In the genomic region with DNA sequence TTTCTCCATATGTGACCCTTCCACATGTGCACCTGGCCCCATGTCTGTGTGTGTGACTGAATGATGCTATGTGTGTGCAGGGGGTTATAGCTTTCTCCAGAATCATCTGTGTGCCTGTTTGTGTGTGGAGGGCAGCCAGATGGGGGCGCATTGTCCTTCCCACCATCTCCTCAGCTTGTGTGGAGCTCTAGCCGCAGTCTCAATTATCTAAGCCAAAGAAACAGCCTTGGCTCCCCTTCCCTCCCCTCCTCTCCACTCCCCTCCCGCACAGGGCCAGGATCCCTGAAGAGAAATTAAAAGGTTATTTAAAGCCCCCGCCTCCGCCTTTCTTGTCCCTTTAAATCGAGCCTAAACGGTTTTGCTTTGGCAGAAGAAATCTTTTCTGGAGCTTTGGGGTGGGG, we compare ENCODE assay signal across 7 cellular contexts. TPM values are rescaled to one million over a fixed set of nuclear protein-coding genes. Genes with fewer than 3 reads are reported as not detected.
DNase-seq lines count a peak whose midpoint lies in the region; ATAC-seq, FAIRE-seq and TF ChIP-seq lines count a peak whose summit lies in the region.

No MANE protein-coding gene starts in this region.

- no peak for ATAC-seq in IMR-90 (ENCODE audit: low read depth)

- no peak overlapping the region for H3K18ac ChIP-seq in IMR-90 (ENCODE audit: low read depth, low read length)

- no peak overlapping the region for H4K5ac ChIP-seq in IMR-90 (ENCODE audit: low read depth, low read length)

- H2AK5ac ChIP-seq in IMR-90 (ENCODE audit: low read depth, low read length), result no peak overlapping the region

- no peak overlapping the region for H3K9ac ChIP-seq in IMR-90 (ENCODE audit: low read depth, low read length)

- DNase-seq in EL (peak; percentile 18), IMR-90 (no peak), UCSD-AML1 (lab: John Stamatoyannopoulos, UW; ENCODE audit: unreplicated experiment) (peak; percentile 45), kidney tubule cell (ENCODE audit: low spot score) (peak; percentile 17), nucleus accumbens (lab: John Stamatoyannopoulos, UW) (no peak), GM19239 (ENCODE audit: insufficient read length, low spot score) (no peak), occipital lobe (lab: John Stamatoyannopoulos, UW) (no peak)

- intact Hi-C loops in IMR-90 (cut with micrococcal nuclease), result no loop called here

- no peak for FAIRE-seq in GM19239 (lab: Jason Lieb, UNC)

- no peak overlapping the region for H2BK120ac ChIP-seq in IMR-90 (ENCODE audit: low read depth, low read length)

- BruUV-seq in IMR-90 (replicated peaks; lab: Mats Ljungman, UMichigan), result no TSS peak

- H2BK20ac ChIP-seq in IMR-90 (ENCODE audit: low read depth, low read length), result no peak overlapping the region

- no peaks in the 10 kb centered on the region for H3K9me1 ChIP-seq in IMR-90 (ENCODE audit: insufficient read depth, low read length)

- no peak overlapping the region for H4K8ac ChIP-seq in IMR-90 (ENCODE audit: low read depth in 2 of 2, low read length in 2 of 2)

- H2AK9ac ChIP-seq in IMR-90 (replicated peaks; ENCODE audit: low read depth, low read length, poor library complexity), result no peak overlapping the region

- no peak overlapping the region for H3K27ac ChIP-seq in IMR-90 (ENCODE audit: insufficient read depth, low read length)

- peaks cover 13% of the 10 kb centered on the region; the same call in 1 of the 2 replicates for H4K20me1 ChIP-seq in IMR-90 (ENCODE audit: insufficient read depth, low read length)

- no peaks in the 10 kb centered on the region for H3K4me1 ChIP-seq in IMR-90 (ENCODE audit: control insufficient read depth, insufficient read depth, low read length)

- TF ChIP-seq RAD21 in IMR-90 (IDR thresholded peaks at IDR 0.05; ENCODE audit: low read length), result peak; percentile 22; the same call in 1 of the 2 replicates

- CTCF ChIA-PET in IMR-90 (lab: Yijun Ruan, JAX), result interaction anchor here (1.2 kb wide), 1 partner anchor 33 kb away, joined by 4 read pairs; no protein-coding TSS in a partner anchor

- POLR2A ChIA-PET in IMR-90 (lab: Charles Lee; ENCODE audit: unreplicated experiment), result no interaction called here

- H3K36me3 ChIP-seq in IMR-90 (ENCODE audit: control insufficient read depth, insufficient read depth, low read length), result no peaks in the 10 kb centered on the region

- no peak overlapping the region for H3K4me2 ChIP-seq in IMR-90 (ENCODE audit: low read depth, low read length)

- no peak overlapping the region for H3K4ac ChIP-seq in IMR-90 (ENCODE audit: low read depth, low read length)

- H2BK5ac ChIP-seq in IMR-90 (ENCODE audit: low read depth, low read length, poor library complexity, severe bottlenecking), result no peak overlapping the region

- no peak overlapping the region for H3K4me3 ChIP-seq in IMR-90 (ENCODE audit: insufficient read depth, low read depth, low read length)

- no peak overlapping the region for H3K23ac ChIP-seq in IMR-90 (ENCODE audit: low read depth, low read length)

- no peak overlapping the region for H2AFZ ChIP-seq in IMR-90 (replicated peaks; ENCODE audit: low read length, poor library complexity)

- no peaks in the 10 kb centered on the region for H3K79me1 ChIP-seq in IMR-90 (ENCODE audit: low read depth in 1 of 2, low read length in 2 of 2)

- peak; percentile 26; the same call in 1 of the 2 replicates for TF ChIP-seq CTCF in IMR-90 (conservative IDR thresholded peaks at IDR 0.05; ENCODE audit: low read depth, low read length)

- TF ChIP-seq POLR2A in IMR-90 (IDR thresholded peaks at IDR 0.05; ENCODE audit: low read depth, low read length), result no peak

- H2BK15ac ChIP-seq in IMR-90 (ENCODE audit: low read depth, low read length), result no peak overlapping the region

- in situ Hi-C loops in IMR-90 (cut with MboI; ENCODE audit: low sequenced_read_pairs), result no loop called here

- no peak overlapping the region for H4K91ac ChIP-seq in IMR-90 (ENCODE audit: insufficient read depth, low read depth, low read length)

- peaks cover 95% of the 10 kb centered on the region for H3K27me3 ChIP-seq in IMR-90 (ENCODE audit: control insufficient read depth, insufficient read depth, low read length)

- H3K14ac ChIP-seq in IMR-90 (replicated peaks; ENCODE audit: low read depth, low read length), result no peak overlapping the region

- dilution Hi-C loops in IMR-90 (cut with HindIII; ENCODE audit: low sequenced_read_pairs, unreplicated experiment), result no loop called here

- whole genome bisulfite sequencing in IMR-90 (ENCODE audit: extremely low coverage in 2 of 2, insufficient read length in 1 of 2), 2 experiments, result 0% methylated on average over 1 of the region's 7 CpGs; no CpG with 5 or more reads in 1 of the 2 experiments

- peaks cover 2% of the 10 kb centered on the region; the same call in 1 of the 2 replicates for H3K9me3 ChIP-seq in IMR-90 (ENCODE audit: control insufficient read depth, insufficient read depth, low read length)

- H3K56ac ChIP-seq in IMR-90 (ENCODE audit: extremely low read depth, insufficient read depth, low read length), result no peak overlapping the region

TF ChIP-seq in IMR-90, 13 proteins besides CTCF, POLR2A, EP300 and RAD21:
- TF ChIP-seq MAZ (IDR thresholded peaks at IDR 0.05; ENCODE audit: borderline replicate concordance, low read depth, low read length) (no peak), BHLHE40 (IDR thresholded peaks at IDR 0.05; ENCODE audit: low read depth, low read length) (no peak), RFX5 (IDR thresholded peaks at IDR 0.05; ENCODE audit: low read depth, low read length) (no peak), MXI1 (IDR thresholded peaks at IDR 0.05; ENCODE audit: borderline replicate concordance, low read depth, low read length) (no peak), CEBPB (IDR thresholded peaks at IDR 0.05; ENCODE audit: low read depth, low read length) (no peak), CHD1 (IDR thresholded peaks at IDR 0.05; ENCODE audit: low read depth, low read length) (no peak)

RNA-seq across cellular contexts. Expression of a gene that starts 1.8 kb away (rescaled TPM):
- total RNA-seq in IMR-90 (2012; rRNA removed) (not detected in 2 replicates), occipital lobe (not detected)
- polyA plus RNA-seq in IMR-90 (2012; rRNA removed), result not detected in 2 replicates
- not detected in 2 replicates for polyA plus RNA-seq in IMR-90 (2012; cell fraction: cytosol; rRNA removed)
- not detected in 2 replicates for polyA plus RNA-seq in IMR-90 (2012; cell fraction: nucleus; rRNA removed; ENCODE audit: low replicate concordance)

Comparison
In these comparisons a context has a peak if more than half of its experiments do, and no peak if none do; other contexts are left out.
1. DNase-seq: peak in EL (single experiment), UCSD-AML1 (single experiment) and kidney tubule cell (single experiment); none in IMR-90 (single experiment), nucleus accumbens (0 of 56), GM19239 (single experiment) and occipital lobe (single experiment).